In genomic region chr3:129623447-129624118, GRCh38 we compare ENCODE assay signal across 10 cellular contexts. TPM values are rescaled to one million over a fixed set of nuclear protein-coding genes. Genes with fewer than 3 reads are reported as not detected.
DNase-seq lines count a peak whose midpoint lies in the region; TF ChIP-seq lines count a peak whose summit lies in the region.
"Had no signal": no experiment of that assay in that cellular context is flagged by ENCODE, and none has a peak within 500 bp of the region (broad histone marks: within the 10 kb centered on the region; RNA-seq: fewer than 3 reads in every experiment).

No MANE protein-coding gene starts in this region.

- H3K9me3 ChIP-seq in esophagus (ENCODE audit: control insufficient read depth in 2 of 2, insufficient read depth in 1 of 2, low read depth in 1 of 2, low read length in 1 of 2): no peaks in the 10 kb centered on the region

- peaks cover 2 to 20% of the 10 kb centered on the region in 2 donors for H3K4me1 ChIP-seq in esophagus (ENCODE audit: control insufficient read depth in 2 of 2, insufficient read depth in 2 of 2, low read length in 1 of 2)

- H3K36me3 Mint-ChIP-seq in type B pancreatic cell: peaks cover 3% of the 10 kb centered on the region

- peak overlapping the region; percentile 34 for H3K27ac Mint-ChIP-seq in type B pancreatic cell

- H3K27ac ChIP-seq in esophagus (ENCODE audit: low read depth in 2 of 2, low read length in 1 of 2): peak overlapping the region; percentile 70 to 73

- 60 to 69% methylated on average over 16 to 17 of the region's 17 CpGs for WGBS in esophagus, 2 donors

- H3K27me3 ChIP-seq in esophagus (ENCODE audit: control insufficient read depth in 1 of 2, insufficient read depth in 2 of 2, low read length in 2 of 2): no peaks in the 10 kb centered on the region

- no peaks in the 10 kb centered on the region for H3K9me3 Mint-ChIP-seq in type B pancreatic cell

- DNase-seq in NCI-H146 (lab: John Stamatoyannopoulos, UW): peak; percentile 27
- no peak for DNase-seq in NCI-H146 treated with DMSO at 0.1 percent for 48 hours (lab: John Stamatoyannopoulos, UW; ENCODE audit: unreplicated experiment)
- peak; percentile 53 for DNase-seq in mucosa of gallbladder (ENCODE audit: low spot score)
- DNase-seq in type B pancreatic cell (ENCODE audit: extremely low spot score, unreplicated experiment): no peak
- no peak for DNase-seq in putamen (ENCODE audit: low spot score)
- no peak for DNase-seq in anterior cingulate cortex (lab: John Stamatoyannopoulos, UW)
- no peak for DNase-seq in NCI-H1092 treated with DMSO at 0.1 percent for 48 hours (lab: John Stamatoyannopoulos, UW)
- DNase-seq: activated CD4-positive, alpha-beta T cell treated with anti-CD3 and anti-CD28 coated beads, Interleukin-2, amount 50 U/mL, for 4 hours; SIG-M5 had no signal

- H3K36me3 ChIP-seq in esophagus (ENCODE audit: control insufficient read depth in 2 of 2, insufficient read depth in 2 of 2, low read length in 1 of 2): no peaks in the 10 kb centered on the region

- H3K27me3 Mint-ChIP-seq in type B pancreatic cell: peaks cover 3% of the 10 kb centered on the region

- no peak overlapping the region for H3K4me3 ChIP-seq in esophagus (ENCODE audit: low read depth in 1 of 2, low read length in 2 of 2)

- H3K4me1 Mint-ChIP-seq in type B pancreatic cell (ENCODE audit: unreplicated experiment): peaks cover 48% of the 10 kb centered on the region

- no peak for TF ChIP-seq CTCF in type B pancreatic cell (conservative IDR thresholded peaks at IDR 0.05)

- no peak overlapping the region for H3K4me3 Mint-ChIP-seq in type B pancreatic cell

RNA-seq across cellular contexts. Expression of gene PLXND1, which starts 17.1 kb away (rescaled TPM):
- 10 to 100 TPM; 15.8 to 18.7 TPM for polyA plus RNA-seq in esophagus
- total RNA-seq in mucosa of gallbladder: 82.2 TPM
- total RNA-seq in type B pancreatic cell (ENCODE audit: low replicate concordance): 56.9 and 71.0 TPM in 2 replicates

Comparison
In these comparisons a context has a peak if more than half of its experiments do, and no peak if none do; other contexts are left out.
1. DNase-seq: peak in NCI-H146 (single experiment) and mucosa of gallbladder (single experiment); none in NCI-H146 treated with DMSO at 0.1 percent for 48 hours (single experiment), type B pancreatic cell (single experiment), putamen (single experiment), anterior cingulate cortex (0 of 58) and NCI-H1092 treated with DMSO at 0.1 percent for 48 hours (single experiment).